In genomic region chr2:20291106-20291564, GRCh38 we compare ENCODE assay signal across 8 cellular contexts. TPM values are rescaled to one million over a fixed set of nuclear protein-coding genes. Genes with fewer than 3 reads are reported as not detected.
DNase-seq lines count a peak whose midpoint lies in the region; ATAC-seq, FAIRE-seq and TF ChIP-seq lines count a peak whose summit lies in the region.

No MANE protein-coding gene starts in this region.

- peaks cover 9% of the 10 kb centered on the region for H3K79me2 ChIP-seq in HepG2 (ENCODE audit: insufficient read depth, low read length)

- H3K4me2 ChIP-seq in HepG2 (ENCODE audit: low read depth, low read length): no peak overlapping the region

- ATAC-seq in HepG2: peak; percentile 100

- no peak for TF ChIP-seq POLR2A in HepG2 (IDR thresholded peaks at IDR 0.05; ENCODE audit: insufficient read depth in 1 of 2, low read depth in 2 of 2, low read length in 2 of 2)

- POLR2A ChIA-PET in RWPE1 (lab: Yijun Ruan, JAX; ENCODE audit: low non-redundant PET): no interaction called here
- POLR2A ChIA-PET in HepG2 (lab: Yijun Ruan, JAX): interaction anchor here (1.2 kb wide), 1 partner anchor 66 kb away, joined by 3 read pairs; no protein-coding TSS in a partner anchor

- 80% methylated on average over 7 of the region's 7 CpGs for WGBS in HepG2 (ENCODE audit: low lambda C conversion rate)

- peaks cover 13 to 84% of the 10 kb centered on the region in 2 experiments for H3K36me3 ChIP-seq in HepG2 (replicated peaks in 1 of 2; ENCODE audit: control insufficient read depth in 1 of 2, insufficient read depth in 2 of 2, low read length in 2 of 2)

- no peak overlapping the region for H2AFZ ChIP-seq in HepG2 (ENCODE audit: low read length)

- no peaks in the 10 kb centered on the region for H3K27me3 ChIP-seq in HepG2 (ENCODE audit: control insufficient read depth in 1 of 2, insufficient read depth in 2 of 2, low read length in 2 of 2)

- CTCF ChIA-PET in RWPE1 (lab: Yijun Ruan, JAX): interaction anchor here (0.5 to 3.0 kb wide), 12 partner anchors 9 to 280 kb away, joined by 3 to 14 read pairs (median 3); no protein-coding TSS in a partner anchor
- CTCF ChIA-PET in HepG2 (lab: Yijun Ruan, JAX; ENCODE audit: low intra/inter-chr PET ratio, low total read pairs): interaction anchor here (0.8 to 1.7 kb wide), 3 partner anchors 187 to 335 kb away, joined by 3 to 8 read pairs (median 8); no protein-coding TSS in a partner anchor

- no TSS peak for BruUV-seq in HepG2 (replicated peaks; lab: Mats Ljungman, UMichigan)

- H4K20me1 ChIP-seq in HepG2 (ENCODE audit: insufficient read depth, low read length): peaks cover 11% of the 10 kb centered on the region; the same call in 1 of the 2 replicates

- TF ChIP-seq EP300 in HepG2 (IDR thresholded peaks at IDR 0.05; ENCODE audit: low read depth in 2 of 2, low read length in 2 of 2) (no peak), HepG2 (CRISPR knock-in tag; IDR thresholded peaks at IDR 0.05; ENCODE audit: borderline replicate concordance) (no peak)

- TF ChIP-seq CTCF in C4-2B (conservative IDR thresholded peaks at IDR 0.05): peak; percentile 80
- peak; percentile 41 for TF ChIP-seq CTCF in GM13977 (IDR thresholded peaks at IDR 0.05; ENCODE audit: extremely low read depth, insufficient read depth, missing control alignments)
- TF ChIP-seq CTCF in RWPE1 (conservative IDR thresholded peaks at IDR 0.05; ENCODE audit: low read depth): peak; percentile 68
- TF ChIP-seq CTCF in HepG2 (CRISPR knock-in tag; IDR thresholded peaks at IDR 0.05): peak; percentile 89

- H3K4me1 ChIP-seq in HepG2 (ENCODE audit: insufficient read depth, low read length): peaks cover 5% of the 10 kb centered on the region; the same call in 1 of the 2 replicates

- no peak overlapping the region for H3K27ac ChIP-seq in C4-2B
- H3K27ac ChIP-seq in RWPE1: no peak overlapping the region; the same call in 1 of the 2 replicates
- H3K27ac ChIP-seq in HepG2 (ENCODE audit: extremely low read length, insufficient read depth, low read length): peak overlapping the region; percentile 13

- DNase-seq in GM13977 (ENCODE audit: low spot score): peak; percentile 34
- peak; percentile 87 for DNase-seq in HTR-8/SVneo (ENCODE audit: insufficient read length, low spot score)
- peak; percentile 88 for DNase-seq in RWPE1 (ENCODE audit: low spot score)
- peak; percentile 82 for DNase-seq in dedifferentiated amniotic fluid mesenchymal stem cell (ENCODE audit: extremely low spot score)
- DNase-seq in HepG2 (ENCODE audit: low spot score): peak; percentile 89
- peak; percentile 65 for DNase-seq in ureter (ENCODE audit: low spot score)
- no peak for DNase-seq in activated CD8-positive, alpha-beta memory T cell treated with anti-CD3 and anti-CD28 coated beads, Interleukin-2, amount 50 U/mL, for 4 hours

- intact Hi-C loops in HepG2 (cut with micrococcal nuclease; ENCODE audit: unreplicated experiment): loop anchor here (1.0 kb wide), 2 partner anchors 156 to 188 kb away; no protein-coding TSS in a partner anchor

- H3K9ac ChIP-seq in HepG2 (ENCODE audit: insufficient read depth, low read depth, low read length): no peak overlapping the region

- H3K4me3 ChIP-seq in HepG2 (replicated peaks in 1 of 3; ENCODE audit: insufficient read depth in 1 of 3, low read depth in 2 of 3, low read length in 3 of 3): no peak overlapping the region

- peak; percentile 73 for TF ChIP-seq RAD21 in HepG2 (CRISPR knock-in tag; IDR thresholded peaks at IDR 0.05)

- in situ Hi-C loops in GM13977 (cut with MboI; ENCODE audit: low pct_unique_long_range_greater_than_20kb, low sequenced_read_pairs, unreplicated experiment): no loop called here
- in situ Hi-C loops in HepG2 (cut with HindIII; ENCODE audit: extremely low pct_ligation_motif_present, low pct_unique_long_range_greater_than_20kb): no loop called here

- no peaks in the 10 kb centered on the region for H3K9me3 ChIP-seq in HepG2 (ENCODE audit: low read length)

- FAIRE-seq in HTR-8/SVneo (lab: Jason Lieb, UNC) (peak; percentile 98), HepG2 (lab: Jason Lieb, UNC) (peak; percentile 96)

TF ChIP-seq in HepG2, 621 proteins besides CTCF, POLR2A, EP300 and RAD21 (continues in another document):
- TF ChIP-seq EHMT2 (IDR thresholded peaks at IDR 0.05; ENCODE audit: borderline replicate concordance, low read depth, low read length) (no peak), HOMEZ (CRISPR knock-in tag; IDR thresholded peaks at IDR 0.05; ENCODE audit: low read depth) (0 out of 2 replicates have a peak, but pooled peaks have one; percentile 24), FOXP1 (IDR thresholded peaks at IDR 0.05) (no peak), FOXP1 (CRISPR knock-in tag; IDR thresholded peaks at IDR 0.05) (0 out of 2 replicates have a peak, but pooled peaks have one; percentile 32), FOXA3 (CRISPR knock-in tag; IDR thresholded peaks at IDR 0.05) (peak; percentile 38; the same call in 1 of the 2 replicates), NR2F6 (IDR thresholded peaks at IDR 0.05) (no peak), NR2F6 (CRISPR knock-in tag; IDR thresholded peaks at IDR 0.05) (0 out of 2 replicates have a peak, but pooled peaks have one; percentile 27), ZFP41 (CRISPR knock-in tag; IDR thresholded peaks at IDR 0.05; ENCODE audit: borderline replicate concordance) (no peak), IKZF5 (CRISPR knock-in tag; IDR thresholded peaks at IDR 0.05) (0 out of 2 replicates have a peak, but pooled peaks have one; percentile 38), HMGXB4 (CRISPR knock-in tag; IDR thresholded peaks at IDR 0.05; ENCODE audit: borderline replicate concordance in 1 of 2, low read depth in 1 of 2) (peak; percentile 53 to 81; a peak in 2 of 4 replicates)

RNA-seq across cellular contexts. Expression of gene PUM2, which starts 59.5 kb away (rescaled TPM):
- total RNA-seq in HepG2 (2016; rRNA removed; fragmentation: Illumina TruSeq; extraction: Trizol) (69.6 and 94.7 TPM in 2 replicates), ureter (123 TPM)
- 268 and 314 TPM in 2 replicates for total RNA-seq in HepG2 (2016; cell fraction: cytosol; rRNA removed; fragmentation: Illumina TruSeq; extraction: Trizol; ENCODE audit: low read depth)
- 66.2 and 87.3 TPM in 2 replicates for total RNA-seq in HepG2 (2016; cell fraction: insoluble cytoplasmic fraction; rRNA removed; fragmentation: Illumina TruSeq; extraction: Trizol)
- 195 and 235 TPM in 2 replicates for total RNA-seq in HepG2 (2016; cell fraction: membrane; rRNA removed; fragmentation: Illumina TruSeq; extraction: Trizol)
- total RNA-seq in HepG2 (2016; cell fraction: nucleus; rRNA removed; fragmentation: Illumina TruSeq; extraction: Trizol): 86.0 and 93.6 TPM in 2 replicates
- 61.8 and 69.8 TPM in 2 replicates for polyA plus RNA-seq in HepG2 (2011; rRNA removed)
- 41.5 and 48.4 TPM in 2 replicates for polyA plus RNA-seq in HepG2 (2011; cell fraction: cytosol; rRNA removed)
- 37.5 and 39.9 TPM in 2 replicates for polyA plus RNA-seq in HepG2 (2011; cell fraction: nucleus; rRNA removed)
- 57.8 and 68.4 TPM in 2 replicates for polyA plus RNA-seq in HepG2 (2012)
- 1.7 and 2.0 TPM in 2 replicates for polyA plus RNA-seq in HepG2 (2016; cell fraction: cytosol; fragmentation: Illumina TruSeq; extraction: Trizol; ENCODE audit: low read depth)
- 65.5 and 73.0 TPM in 2 replicates for polyA plus RNA-seq in HepG2 (2016; cell fraction: insoluble cytoplasmic fraction; fragmentation: Illumina TruSeq; extraction: Trizol; ENCODE audit: low read depth)
- 11.7 and 13.1 TPM in 2 replicates for polyA plus RNA-seq in HepG2 (2016; cell fraction: membrane; fragmentation: Illumina TruSeq; extraction: Trizol; ENCODE audit: low read depth)
- polyA plus RNA-seq in HepG2 (2016; cell fraction: nucleus; fragmentation: Illumina TruSeq; extraction: Trizol; ENCODE audit: insufficient read depth, low read depth): 65.5 and 68.7 TPM in 2 replicates
- 209 and 286 TPM in 2 replicates for polyA minus RNA-seq in HepG2 (2011; rRNA and poly(A)+ RNA removed; ENCODE audit: low replicate concordance)
- 125 and 141 TPM in 2 replicates for polyA minus RNA-seq in HepG2 (2011; cell fraction: cytosol; rRNA and poly(A)+ RNA removed)
- 209 and 212 TPM in 2 replicates for polyA minus RNA-seq in HepG2 (2011; cell fraction: nucleus; rRNA and poly(A)+ RNA removed)
